13 cellular contexts compared by ENCODE assay signal in the genomic region with DNA sequence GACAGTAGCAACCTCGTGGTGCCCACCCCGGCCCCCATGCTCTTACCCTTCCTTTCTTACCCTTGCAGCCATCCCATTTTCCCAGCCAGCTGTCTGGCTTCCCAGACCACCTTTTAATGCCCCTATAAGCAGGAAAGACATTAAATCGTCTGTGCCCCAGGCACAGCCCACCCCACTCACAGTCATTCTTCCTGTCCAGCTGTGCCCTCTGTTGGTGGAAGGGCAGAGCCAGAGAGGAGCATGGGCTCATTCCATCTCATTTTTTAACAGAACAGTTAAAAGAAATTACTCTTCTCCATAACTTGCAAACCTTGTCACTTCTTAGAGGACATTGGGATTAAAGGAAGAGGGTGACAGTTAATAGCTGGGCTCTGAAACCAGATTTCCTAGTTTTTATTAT.
A peak's percentile ranks its signal among the peaks of the same experiment; 100 is the strongest.
DNase-seq lines count a peak whose midpoint lies in the region; ATAC-seq and TF ChIP-seq lines count a peak whose summit lies in the region.
"Had no signal": no experiment of that assay in that cellular context is flagged by ENCODE, and none has a peak within 500 bp of the region (broad histone marks: within the 10 kb centered on the region; RNA-seq: fewer than 3 reads in every experiment).

No MANE protein-coding gene starts in this region.

- no peaks in the 10 kb centered on the region for H3K27me3 ChIP-seq in DND-41 (ENCODE audit: insufficient read depth, low read length, poor library complexity)
- H3K27me3 ChIP-seq in ascending aorta: no peaks in the 10 kb centered on the region
- no peaks in the 10 kb centered on the region for H3K27me3 ChIP-seq in mesenchymal stem cell (ENCODE audit: control insufficient read depth in 1 of 2, insufficient read depth in 1 of 2, low read length in 2 of 2)
- H3K27me3 ChIP-seq: SJSA1, spleen had no signal

- H3K4me3 ChIP-seq in DND-41 (ENCODE audit: low read depth in 1 of 2, low read length in 2 of 2) (no peak overlapping the region), ascending aorta (no peak overlapping the region), mesenchymal stem cell (ENCODE audit: insufficient read depth in 1 of 2, low read depth in 1 of 2, low read length in 2 of 2) (no peak overlapping the region)
- H3K4me3 ChIP-seq: SJSA1, spleen had no signal

- no peak overlapping the region for H2BK12ac ChIP-seq in mesenchymal stem cell (ENCODE audit: low read length in 2 of 2)

- peak overlapping the region; percentile 10 for H2BK5ac ChIP-seq in mesenchymal stem cell (ENCODE audit: low read depth, low read length, poor library complexity, severe bottlenecking)

- no peak overlapping the region for H3K4me2 ChIP-seq in DND-41 (ENCODE audit: insufficient read depth, low read length)
- no peak overlapping the region for H3K4me2 ChIP-seq in mesenchymal stem cell (ENCODE audit: low read length, poor library complexity, severe bottlenecking)

- peaks cover 19% of the 10 kb centered on the region for H3K4me1 Mint-ChIP-seq in HFFc6 (ENCODE audit: low read depth)
- H3K4me1 Mint-ChIP-seq in stimulated activated effector memory CD8-positive, alpha-beta T cell treated with anti-CD3 and anti-CD28 coated beads, Interleukin-12 subunit alpha, Interleukin-12 subunit beta, amount 100 ng/mL, for 72 hours: peaks cover 17% of the 10 kb centered on the region
- H3K4me1 Mint-ChIP-seq: activated naive CD4-positive, alpha-beta T cell treated with anti-CD3 and anti-CD28 coated beads, Interleukin-2, amount 10 ng/mL, durations not matched to agents 7 days and 5 days had no signal

- H3K9ac ChIP-seq in DND-41 (ENCODE audit: low read depth, low read length): no peak overlapping the region
- no peak overlapping the region for H3K9ac ChIP-seq in mesenchymal stem cell (ENCODE audit: low read length)

- TF ChIP-seq CTCF in DND-41 (IDR thresholded peaks at IDR 0.05; ENCODE audit: borderline replicate concordance, extremely low read depth, low read length, poor library complexity, severe bottlenecking): peak; percentile 51
- peak; percentile 59 for TF ChIP-seq CTCF in HFFc6 (IDR thresholded peaks at IDR 0.05)
- TF ChIP-seq CTCF in ascending aorta (IDR thresholded peaks at IDR 0.05): peak in 1 of 3 experiments; percentile 13

- H2BK120ac ChIP-seq in mesenchymal stem cell (ENCODE audit: low read depth, low read length): no peak overlapping the region

- H2AFZ ChIP-seq in DND-41 (ENCODE audit: low read depth, low read length): no peak overlapping the region
- H2AFZ ChIP-seq in mesenchymal stem cell (ENCODE audit: low read depth, low read length): no peak overlapping the region

- peak overlapping the region in 1 of 2 experiments; percentile 25 for H3K18ac ChIP-seq in mesenchymal stem cell (ENCODE audit: low read depth in 1 of 2, low read length in 2 of 2)

- peaks cover 7% of the 10 kb centered on the region; the same call in 1 of the 2 replicates for H3K36me3 Mint-ChIP-seq in HFFc6 (ENCODE audit: low read depth)
- no peaks in the 10 kb centered on the region for H3K36me3 Mint-ChIP-seq in stimulated activated effector memory CD8-positive, alpha-beta T cell treated with anti-CD3 and anti-CD28 coated beads, Interleukin-12 subunit alpha, Interleukin-12 subunit beta, amount 100 ng/mL, for 72 hours

- no peak overlapping the region for H2AK5ac ChIP-seq in mesenchymal stem cell (ENCODE audit: low read length, severe bottlenecking)

- no peak overlapping the region for H3K23ac ChIP-seq in mesenchymal stem cell (ENCODE audit: low read length in 2 of 2)

- peaks cover 8% of the 10 kb centered on the region for H3K9me3 ChIP-seq in DND-41 (ENCODE audit: insufficient read depth, low read length, severe bottlenecking)
- no peaks in the 10 kb centered on the region for H3K9me3 ChIP-seq in ascending aorta
- H3K9me3 ChIP-seq in mesenchymal stem cell (ENCODE audit: control insufficient read depth, low read length): peaks cover 5% of the 10 kb centered on the region
- H3K9me3 ChIP-seq: SJSA1 had no signal

- no peaks in the 10 kb centered on the region for H3K9me3 Mint-ChIP-seq in HFFc6
- peaks cover 4% of the 10 kb centered on the region for H3K9me3 Mint-ChIP-seq in stimulated activated effector memory CD8-positive, alpha-beta T cell treated with anti-CD3 and anti-CD28 coated beads, Interleukin-12 subunit alpha, Interleukin-12 subunit beta, amount 100 ng/mL, for 72 hours

- no peaks in the 10 kb centered on the region; the same call in 1 of the 2 replicates for H3K27me3 Mint-ChIP-seq in HFFc6 (ENCODE audit: insufficient read depth)
- H3K27me3 Mint-ChIP-seq: activated CD4-positive, alpha-beta memory T cell treated with anti-CD3 and anti-CD28 coated beads for 36 hours; activated naive CD4-positive, alpha-beta T cell treated with anti-CD3 and anti-CD28 coated beads, Interleukin-2, amount 10 ng/mL, durations not matched to agents 7 days and 5 days had no signal

- H3K4me3 Mint-ChIP-seq in HFFc6: no peak overlapping the region
- H3K4me3 Mint-ChIP-seq in stimulated activated effector memory CD8-positive, alpha-beta T cell treated with anti-CD3 and anti-CD28 coated beads, Interleukin-12 subunit alpha, Interleukin-12 subunit beta, amount 100 ng/mL, for 72 hours: no peak overlapping the region
- H3K4me3 Mint-ChIP-seq: activated CD4-positive, alpha-beta memory T cell treated with anti-CD3 and anti-CD28 coated beads for 36 hours; activated naive CD4-positive, alpha-beta T cell treated with anti-CD3 and anti-CD28 coated beads, Interleukin-2, amount 10 ng/mL, durations not matched to agents 7 days and 5 days had no signal

- no peak overlapping the region for H4K8ac ChIP-seq in mesenchymal stem cell (ENCODE audit: low read length)

- peaks cover 13% of the 10 kb centered on the region for H3K79me1 ChIP-seq in mesenchymal stem cell (replicated peaks; ENCODE audit: low read length, poor library complexity, severe bottlenecking)

- no peak overlapping the region for H4K91ac ChIP-seq in mesenchymal stem cell (ENCODE audit: low read length)

- H3K4ac ChIP-seq in mesenchymal stem cell (ENCODE audit: low read depth in 1 of 2, low read length in 2 of 2): no peak overlapping the region

- H2BK15ac ChIP-seq in mesenchymal stem cell (ENCODE audit: low read depth, poor library complexity, severe bottlenecking): no peak overlapping the region

- DNase-seq in DND-41 (peak; percentile 18), HFFc6 (no peak), ascending aorta (ENCODE audit: low spot score in 2 of 2) (peak in 1 of 2 donors; percentile 34), mesenchymal stem cell (peak; percentile 10), GOT3 (lab: John Stamatoyannopoulos, UW) (no peak), NCI-H526 treated with DMSO at 0.1 percent for 48 hours (lab: John Stamatoyannopoulos, UW) (no peak)
- no peak for DNase-seq in activated CD4-positive, alpha-beta T cell treated with anti-CD3 and anti-CD28 coated beads, Interleukin-2, amount 50 U/mL, for 1 hour
- no peak for DNase-seq in stimulated activated effector memory CD8-positive, alpha-beta T cell treated with anti-CD3 and anti-CD28 coated beads, Interleukin-12 subunit alpha, Interleukin-12 subunit beta, amount 100 ng/mL, for 72 hours (ENCODE audit: low spot score in 2 of 2)
- DNase-seq: activated CD4-positive, alpha-beta memory T cell treated with anti-CD3 and anti-CD28 coated beads for 36 hours; activated naive CD4-positive, alpha-beta T cell treated with anti-CD3 and anti-CD28 coated beads, Interleukin-2, amount 10 ng/mL, durations not matched to agents 7 days and 5 days; NCI-H2029 treated with DMSO at 0.1 percent for 48 hours; spleen had no signal

- H3K36me3 ChIP-seq in DND-41 (ENCODE audit: insufficient read depth, low read length) (no peaks in the 10 kb centered on the region), ascending aorta (no peaks in the 10 kb centered on the region), mesenchymal stem cell (ENCODE audit: control insufficient read depth in 1 of 2, insufficient read depth in 2 of 2, low read depth in 1 of 2, low read length in 2 of 2) (peaks cover 0 to 4% of the 10 kb centered on the region in 2 experiments)
- H3K36me3 ChIP-seq: SJSA1 had no signal

- intact Hi-C loops in ascending aorta (cut with DNase I): no loop called here

- no peak overlapping the region for H3K27ac Mint-ChIP-seq in HFFc6
- no peak overlapping the region for H3K27ac Mint-ChIP-seq in stimulated activated effector memory CD8-positive, alpha-beta T cell treated with anti-CD3 and anti-CD28 coated beads, Interleukin-12 subunit alpha, Interleukin-12 subunit beta, amount 100 ng/mL, for 72 hours
- H3K27ac Mint-ChIP-seq: activated CD4-positive, alpha-beta memory T cell treated with anti-CD3 and anti-CD28 coated beads for 36 hours; activated naive CD4-positive, alpha-beta T cell treated with anti-CD3 and anti-CD28 coated beads, Interleukin-2, amount 10 ng/mL, durations not matched to agents 7 days and 5 days had no signal

- no peaks in the 10 kb centered on the region for H3K4me1 ChIP-seq in DND-41 (ENCODE audit: insufficient read depth, low read length)
- H3K4me1 ChIP-seq in ascending aorta: peaks cover 8 to 34% of the 10 kb centered on the region in 2 donors
- peaks cover 14% of the 10 kb centered on the region for H3K4me1 ChIP-seq in mesenchymal stem cell (ENCODE audit: control insufficient read depth, insufficient read depth, low read depth, low read length)
- H3K4me1 ChIP-seq: SJSA1 had no signal

- H3K27ac ChIP-seq in DND-41 (ENCODE audit: low read length): no peak overlapping the region
- peak overlapping the region; percentile 81 to 90 for H3K27ac ChIP-seq in ascending aorta
- H3K27ac ChIP-seq in mesenchymal stem cell (ENCODE audit: low read length, poor library complexity, severe bottlenecking): no peak overlapping the region
- H3K27ac ChIP-seq: SJSA1, spleen had no signal

- no peaks in the 10 kb centered on the region for H3K79me2 ChIP-seq in DND-41 (ENCODE audit: insufficient read depth, low read length)

- no peaks in the 10 kb centered on the region for H4K20me1 ChIP-seq in DND-41 (ENCODE audit: insufficient read depth, low read length)

- H3K14ac ChIP-seq in mesenchymal stem cell (ENCODE audit: low read length in 2 of 2): no peak overlapping the region

- ATAC-seq in DND-41 (ENCODE audit: insufficient read depth, low read depth): peak; percentile 64; the same call in 1 of the 3 replicates
- no peak for ATAC-seq in stimulated activated effector memory CD8-positive, alpha-beta T cell treated with anti-CD3 and anti-CD28 coated beads, Interleukin-12 subunit alpha, Interleukin-12 subunit beta, amount 100 ng/mL, for 72 hours

- 100% methylated on average over 1 of the region's 3 CpGs for WGBS in mesenchymal stem cell

Comparison
In these comparisons a context has a peak if more than half of its experiments do, and no peak if none do; other contexts are left out.
1. DNase-seq: peak in DND-41 (single experiment) and mesenchymal stem cell (single experiment); none in HFFc6 (single experiment), GOT3 (single experiment), activated CD4-positive, alpha-beta T cell treated with anti-CD3 and anti-CD28 coated beads, Interleukin-2, amount 50 U/mL, for 1 hour (single experiment), NCI-H526 treated with DMSO at 0.1 percent for 48 hours (single experiment) and stimulated activated effector memory CD8-positive, alpha-beta T cell treated with anti-CD3 and anti-CD28 coated beads, Interleukin-12 subunit alpha, Interleukin-12 subunit beta, amount 100 ng/mL, for 72 hours (0 of 2).
2. H3K27ac ChIP-seq: peak in ascending aorta (2 of 2); none in DND-41 (single experiment) and mesenchymal stem cell (single experiment).